1 cellular context compared by ENCODE assay signal in genomic region chr2:241390301-241391206, GRCh38.
TF ChIP-seq lines count a peak whose summit lies in the region.

No MANE protein-coding gene starts in this region.

TF ChIP-seq in GM12878, 131 proteins besides CTCF, POLR2A, EP300 and RAD21 (continued from another document and continues in another):
- TF ChIP-seq BCLAF1 (IDR thresholded peaks at IDR 0.05) (no peak), POLR2AphosphoS5 (IDR thresholded peaks at IDR 0.05; ENCODE audit: low read length) (no peak), MAX (IDR thresholded peaks at IDR 0.05; ENCODE audit: low read depth, low read length) (0 out of 2 replicates have a peak, but pooled peaks have one; percentile 44), IRF3 (IDR thresholded peaks at IDR 0.05) (no peak), E2F4 (IDR thresholded peaks at IDR 0.05; ENCODE audit: low read depth, low read length) (no peak), BHLHE40 (IDR thresholded peaks at IDR 0.05; ENCODE audit: borderline replicate concordance in 1 of 2, low read depth in 2 of 2, low read length in 1 of 2) (peak; percentile 71 to 81; a peak in 3 of 4 replicates), ETV6 (conservative IDR thresholded peaks at IDR 0.05 in 1 of 2, IDR thresholded peaks at IDR 0.05 in 1 of 2; ENCODE audit: borderline replicate concordance in 1 of 2, low read depth in 1 of 2) (peak in 1 of 2 experiments; percentile 44; a peak in 1 of 4 replicates), SIN3A (IDR thresholded peaks at IDR 0.05; ENCODE audit: low read depth, low read length) (no peak), ZNF687 (IDR thresholded peaks at IDR 0.05) (no peak; the same call in 1 of the 2 replicates), ZBTB33 (IDR thresholded peaks at IDR 0.05) (no peak), NR2F1 (conservative IDR thresholded peaks at IDR 0.05) (no peak), MTA2 (IDR thresholded peaks at IDR 0.05; ENCODE audit: low read depth) (no peak), BCL11A (IDR thresholded peaks at IDR 0.05; ENCODE audit: low read depth, low read length) (peak; percentile 41; the same call in 1 of the 2 replicates), ZSCAN29 (IDR thresholded peaks at IDR 0.05) (no peak), PRDM15 (CRISPR knock-in tag; IDR thresholded peaks at IDR 0.05) (no peak), TCF3 (IDR thresholded peaks at IDR 0.05; ENCODE audit: borderline replicate concordance, insufficient read depth, low read depth, low read length) (no peak), CEBPZ (IDR thresholded peaks at IDR 0.05; ENCODE audit: low read depth, low read length) (no peak), MLLT1 (IDR thresholded peaks at IDR 0.05) (no peak), CREB1 (IDR thresholded peaks at IDR 0.05; ENCODE audit: low read depth) (peak; percentile 50; the same call in 1 of the 2 replicates), YY1 (IDR thresholded peaks at IDR 0.05; ENCODE audit: low read depth, low read length) (peak; percentile 55), ZNF622 (IDR thresholded peaks at IDR 0.05) (no peak), USF2 (IDR thresholded peaks at IDR 0.05; ENCODE audit: borderline replicate concordance, low read depth, low read length) (no peak), IRF5 (IDR thresholded peaks at IDR 0.05; ENCODE audit: borderline replicate concordance) (no peak), CBX5 (IDR thresholded peaks at IDR 0.05; ENCODE audit: low read depth) (no peak), DPF2 (IDR thresholded peaks at IDR 0.05) (peak; percentile 30; the same call in 1 of the 2 replicates)
